In genomic region chr5:54516051-54516645, GRCh38 we compare ENCODE assay signal across 18 cellular contexts. TPM values are rescaled to one million over a fixed set of nuclear protein-coding genes. Genes with fewer than 3 reads are reported as not detected.
DNase-seq lines count a peak whose midpoint lies in the region; ATAC-seq and TF ChIP-seq lines count a peak whose summit lies in the region.
"Had no signal": no experiment of that assay in that cellular context is flagged by ENCODE, and none has a peak within 500 bp of the region (broad histone marks: within the 10 kb centered on the region; RNA-seq: fewer than 3 reads in every experiment).

No MANE protein-coding gene starts in this region.

- peaks cover 6% of the 10 kb centered on the region for H3K36me3 Mint-ChIP-seq in type B pancreatic cell

- H3K27ac Mint-ChIP-seq in type B pancreatic cell = no peak overlapping the region
- H3K27ac Mint-ChIP-seq: stimulated activated naive B cell treated with anti-CD40 and anti-IgM and Interleukin-4, amounts not matched to agents 10 μg/mL and 1 μg/mL and 100 μg/mL, for 72 hours had no signal

- no peak for ATAC-seq in GM21576 (IDR thresholded peaks at IDR 0.05; ENCODE audit: unreplicated experiment)
- no peak for ATAC-seq in Right ventricle myocardium inferior
- ATAC-seq: activated CD4-positive, CD25-positive, alpha-beta regulatory T cell treated with anti-CD3 and anti-CD28 coated beads, Interleukin-2, amount 50 U/mL, for 24 hours; activated T-cell treated with anti-CD3 and anti-CD28 coated beads, Interleukin-2, amount 50 U/mL, for 4 hours; stimulated activated naive B cell treated with anti-CD40 and anti-IgM and Interleukin-4, amounts not matched to agents 10 μg/mL and 1 μg/mL and 100 μg/mL, for 72 hours had no signal

- peak overlapping the region; percentile 61 for H3K4me3 Mint-ChIP-seq in type B pancreatic cell
- H3K4me3 Mint-ChIP-seq: activated T-cell treated with anti-CD3 and anti-CD28 coated beads, Interleukin-2, amount 50 U/mL, for 4 hours; stimulated activated naive B cell treated with anti-CD40 and anti-IgM and Interleukin-4, amounts not matched to agents 10 μg/mL and 1 μg/mL and 100 μg/mL, for 72 hours had no signal

- peaks cover 40% of the 10 kb centered on the region for H3K4me1 Mint-ChIP-seq in type B pancreatic cell (ENCODE audit: unreplicated experiment)

- H3K27me3 Mint-ChIP-seq in type B pancreatic cell = no peaks in the 10 kb centered on the region
- H3K27me3 Mint-ChIP-seq: stimulated activated naive B cell treated with anti-CD40 and anti-IgM and Interleukin-4, amounts not matched to agents 10 μg/mL and 1 μg/mL and 100 μg/mL, for 72 hours had no signal

- TF ChIP-seq CTCF in epithelial cell of proximal tubule (conservative IDR thresholded peaks at IDR 0.05; ENCODE audit: low read depth, low read length) (no peak), type B pancreatic cell (conservative IDR thresholded peaks at IDR 0.05) (no peak)

- no peak overlapping the region for H3K4me3 ChIP-seq in epithelial cell of proximal tubule (ENCODE audit: low read depth, low read length)

- DNase-seq in DMS 273 (lab: John Stamatoyannopoulos, UW; ENCODE audit: unreplicated experiment) (peak; percentile 30), DMS 273 treated with DMSO at 0.1 percent for 48 hours (lab: John Stamatoyannopoulos, UW) (no peak), NCI-H748 treated with DMSO at 0.1 percent for 48 hours (lab: John Stamatoyannopoulos, UW) (peak; percentile 17), epithelial cell of proximal tubule (ENCODE audit: low read depth) (peak; percentile 25), type B pancreatic cell (ENCODE audit: extremely low spot score, unreplicated experiment) (no peak), DMS79 treated with DMSO at 0.1 percent for 48 hours (lab: John Stamatoyannopoulos, UW) (no peak), Right ventricle myocardium inferior (ENCODE audit: missing footprints) (no peak)
- DNase-seq: activated naive CD4-positive, alpha-beta T cell treated with Interleukin-2 at 50 U/mL for 16 hours; activated T-cell treated with anti-CD3 and anti-CD28 coated beads, Interleukin-2, amount 50 U/mL, for 4 hours; amniotic stem cell; effector CD4-positive, alpha-beta T cell; erythroblast; foreskin melanocyte; NCI-H1092; NCI-H510A treated with DMSO at 0.1 percent for 48 hours; stimulated activated naive B cell treated with anti-CD40 and anti-IgM and Interleukin-4, amounts not matched to agents 10 μg/mL and 1 μg/mL and 100 μg/mL, for 72 hours had no signal

- no peaks in the 10 kb centered on the region for H3K9me3 Mint-ChIP-seq in type B pancreatic cell
- H3K9me3 Mint-ChIP-seq: activated T-cell treated with anti-CD3 and anti-CD28 coated beads, Interleukin-2, amount 50 U/mL, for 4 hours; stimulated activated naive B cell treated with anti-CD40 and anti-IgM and Interleukin-4, amounts not matched to agents 10 μg/mL and 1 μg/mL and 100 μg/mL, for 72 hours had no signal

- intact Hi-C loops in Right ventricle myocardium inferior (cut with DNase I) = loop anchor here (5.0 kb wide), 2 partner anchors 66 to 271 kb away; no protein-coding TSS in a partner anchor

RNA-seq across cellular contexts. Expression of gene SNX18, which starts 1.4 kb away (rescaled TPM):
- 14.9 and 15.3 TPM in 2 replicates for total RNA-seq in epithelial cell of proximal tubule
- total RNA-seq in type B pancreatic cell (ENCODE audit: low replicate concordance) = 23.6 and 27.1 TPM in 2 replicates
- total RNA-seq in Right ventricle myocardium inferior = 25.2 TPM

Comparison
In these comparisons a context has a peak if more than half of its experiments do, and no peak if none do; other contexts are left out.
1. DNase-seq: peak in DMS 273 (single experiment), NCI-H748 treated with DMSO at 0.1 percent for 48 hours (single experiment) and epithelial cell of proximal tubule (single experiment); none in DMS 273 treated with DMSO at 0.1 percent for 48 hours (single experiment), type B pancreatic cell (single experiment), DMS79 treated with DMSO at 0.1 percent for 48 hours (single experiment) and Right ventricle myocardium inferior (single experiment).